In genomic region chr3:4083225-4084015, GRCh38 we compare ENCODE assay signal across 22 cellular contexts.
"Had no signal": no experiment of that assay in that cellular context is flagged by ENCODE, and none has a peak within 500 bp of the region (broad histone marks: within the 10 kb centered on the region; RNA-seq: fewer than 3 reads in every experiment).

No MANE protein-coding gene starts in this region.

- H3K9me3 ChIP-seq: heart right ventricle, pancreas, thyroid gland had no signal

- H3K9me3 Mint-ChIP-seq: activated CD4-positive, alpha-beta T cell treated with anti-CD3 and anti-CD28 coated beads, Interleukin-2, amount 10 ng/mL, durations not matched to agents 7 days and 5 days; activated CD8-positive, alpha-beta T cell treated with anti-CD3 and anti-CD28 coated beads for 36 hours; activated naive CD8-positive, alpha-beta T cell treated with anti-CD3 and anti-CD28 coated beads, Interleukin-2, amount 50 U/mL, for 24 hours; endodermal cell; memory B cell; natural killer cell treated with Interleukin-12 subunit alpha and Interleukin-12 subunit beta and Interleukin-15 and Interleukin-18, amount 100 ng/mL, for 72 hours had no signal

- H3K4me1 ChIP-seq: heart right ventricle, thyroid gland had no signal

- H3K4me3 Mint-ChIP-seq: activated CD4-positive, alpha-beta T cell treated with anti-CD3 and anti-CD28 coated beads, Interleukin-2, amount 10 ng/mL, durations not matched to agents 7 days and 5 days; activated CD8-positive, alpha-beta memory T cell treated with anti-CD3 and anti-CD28 coated beads, Interleukin-2, amount 10 ng/mL, durations not matched to agents 7 days and 5 days; activated CD8-positive, alpha-beta T cell treated with anti-CD3 and anti-CD28 coated beads for 36 hours; activated naive CD8-positive, alpha-beta T cell treated with anti-CD3 and anti-CD28 coated beads, Interleukin-2, amount 50 U/mL, for 24 hours; endodermal cell; memory B cell; natural killer cell treated with Interleukin-12 subunit alpha and Interleukin-12 subunit beta and Interleukin-15 and Interleukin-18, amount 100 ng/mL, for 72 hours had no signal

- DNase-seq: activated CD4-positive, alpha-beta T cell treated with anti-CD3 and anti-CD28 coated beads, Interleukin-2, amount 10 ng/mL, durations not matched to agents 7 days and 5 days; activated CD8-positive, alpha-beta memory T cell treated with anti-CD3 and anti-CD28 coated beads, Interleukin-2, amount 10 ng/mL, durations not matched to agents 7 days and 5 days; activated CD8-positive, alpha-beta T cell treated with anti-CD3 and anti-CD28 coated beads for 36 hours; activated effector memory CD4-positive, alpha-beta T cell treated with anti-CD3 and anti-CD28 coated beads, Interleukin-2, amount 50 U/mL, for 16 hours; activated naive CD4-positive, alpha-beta T cell treated with anti-CD3 and anti-CD28 coated beads, Interleukin-2, amount 50 U/mL, for 16 hours; activated naive CD8-positive, alpha-beta T cell treated with anti-CD3 and anti-CD28 coated beads, Interleukin-2, amount 50 U/mL, for 24 hours; activated T-cell treated with anti-CD3 and anti-CD28 coated beads for 4 hours; cerebellar nuclear complex; cortex of kidney; endodermal cell; heart right ventricle; left colon; pancreas; right cardiac atrium; stimulated activated CD4-positive, alpha-beta T cell treated with anti-CD3 and anti-CD28 coated beads, Interleukin-12 subunit alpha, Interleukin-12 subunit beta, amount 100 ng/mL, for 4 hours; stimulated activated CD4-positive, alpha-beta T cell treated with anti-CD3 and anti-CD28 coated beads, Interleukin-4, amount 100 ng/mL, for 4 hours; stimulated activated naive CD8-positive, alpha-beta T cell treated with anti-CD3 and anti-CD28 coated beads, Interleukin-15, Interleukin-2, amounts not matched to agents 100 U/mL and 50 U/mL, for 24 hours; thyroid gland had no signal

- H3K27ac Mint-ChIP-seq: activated CD4-positive, alpha-beta T cell treated with anti-CD3 and anti-CD28 coated beads, Interleukin-2, amount 10 ng/mL, durations not matched to agents 7 days and 5 days; activated CD8-positive, alpha-beta memory T cell treated with anti-CD3 and anti-CD28 coated beads, Interleukin-2, amount 10 ng/mL, durations not matched to agents 7 days and 5 days; activated CD8-positive, alpha-beta T cell treated with anti-CD3 and anti-CD28 coated beads for 36 hours; activated naive CD8-positive, alpha-beta T cell treated with anti-CD3 and anti-CD28 coated beads, Interleukin-2, amount 50 U/mL, for 24 hours; endodermal cell; memory B cell; natural killer cell treated with Interleukin-12 subunit alpha and Interleukin-12 subunit beta and Interleukin-15 and Interleukin-18, amount 100 ng/mL, for 72 hours had no signal

- H3K36me3 ChIP-seq: heart right ventricle, pancreas, thyroid gland had no signal

- H3K4me1 Mint-ChIP-seq: activated CD4-positive, alpha-beta T cell treated with anti-CD3 and anti-CD28 coated beads, Interleukin-2, amount 10 ng/mL, durations not matched to agents 7 days and 5 days; activated naive CD8-positive, alpha-beta T cell treated with anti-CD3 and anti-CD28 coated beads, Interleukin-2, amount 50 U/mL, for 24 hours had no signal

- H3K27ac ChIP-seq: heart right ventricle, pancreas, thyroid gland had no signal

- ATAC-seq: activated CD4-positive, CD25-positive, alpha-beta regulatory T cell treated with anti-CD3 and anti-CD28 coated beads, Interleukin-2, amount 50 U/mL, for 24 hours; activated CD8-positive, alpha-beta memory T cell treated with anti-CD3 and anti-CD28 coated beads, Interleukin-2, amount 10 ng/mL, durations not matched to agents 7 days and 5 days; activated CD8-positive, alpha-beta T cell treated with anti-CD3 and anti-CD28 coated beads for 36 hours; activated naive CD8-positive, alpha-beta T cell treated with anti-CD3 and anti-CD28 coated beads, Interleukin-2, amount 50 U/mL, for 24 hours; heart right ventricle; left colon; natural killer cell treated with Interleukin-12 subunit alpha and Interleukin-12 subunit beta and Interleukin-15 and Interleukin-18, amount 100 ng/mL, for 72 hours; pancreas; right cardiac atrium; stimulated activated naive CD8-positive, alpha-beta T cell treated with anti-CD3 and anti-CD28 coated beads, Interleukin-15, Interleukin-2, amounts not matched to agents 100 U/mL and 50 U/mL, for 24 hours had no signal

- H3K36me3 Mint-ChIP-seq: activated CD8-positive, alpha-beta memory T cell treated with anti-CD3 and anti-CD28 coated beads, Interleukin-2, amount 10 ng/mL, durations not matched to agents 7 days and 5 days; memory B cell; natural killer cell treated with Interleukin-12 subunit alpha and Interleukin-12 subunit beta and Interleukin-15 and Interleukin-18, amount 100 ng/mL, for 72 hours had no signal

- H3K4me3 ChIP-seq: heart right ventricle, pancreas, thyroid gland had no signal

- FAIRE-seq: keratinocyte, pancreas had no signal

- H3K27me3 Mint-ChIP-seq: activated CD8-positive, alpha-beta memory T cell treated with anti-CD3 and anti-CD28 coated beads, Interleukin-2, amount 10 ng/mL, durations not matched to agents 7 days and 5 days; activated CD8-positive, alpha-beta T cell treated with anti-CD3 and anti-CD28 coated beads for 36 hours; activated naive CD8-positive, alpha-beta T cell treated with anti-CD3 and anti-CD28 coated beads, Interleukin-2, amount 50 U/mL, for 24 hours; memory B cell; natural killer cell treated with Interleukin-12 subunit alpha and Interleukin-12 subunit beta and Interleukin-15 and Interleukin-18, amount 100 ng/mL, for 72 hours had no signal
